In the genomic region with DNA sequence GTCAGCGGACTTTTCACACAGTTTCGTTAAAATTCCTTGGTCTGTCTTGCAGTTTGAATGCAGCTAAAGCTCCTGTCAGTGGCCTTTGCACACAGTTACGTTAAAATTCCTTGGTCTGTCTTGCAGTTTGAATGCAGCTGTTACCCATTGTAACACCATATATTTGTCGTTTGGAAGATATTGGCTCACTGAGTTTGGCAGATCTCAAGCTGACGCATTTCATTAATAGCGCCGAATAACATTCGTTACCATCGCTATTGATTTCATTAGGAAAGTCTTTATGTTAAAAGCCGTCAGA, we compare ENCODE assay signal across 8 cellular contexts. TPM values are rescaled to one million over a fixed set of nuclear protein-coding genes. Genes with fewer than 3 reads are reported as not detected.
DNase-seq lines count a peak whose midpoint lies in the region; ATAC-seq, FAIRE-seq and TF ChIP-seq lines count a peak whose summit lies in the region.

No MANE protein-coding gene starts in this region.

- no peak for FAIRE-seq in pancreas (lab: Jason Lieb, UNC)

- H3K79me2 ChIP-seq in DOHH2 (ENCODE audit: control insufficient read depth, low read length), result peaks cover 66% of the 10 kb centered on the region

- ATAC-seq in pancreas (no peak), HG03135 (IDR thresholded peaks at IDR 0.05; ENCODE audit: unreplicated experiment) (no peak), GM18505 (IDR thresholded peaks at IDR 0.05; ENCODE audit: unreplicated experiment) (no peak), GM19467 (IDR thresholded peaks at IDR 0.05; ENCODE audit: unreplicated experiment) (no peak)

- peak overlapping the region; percentile 90 for H3K4me2 ChIP-seq in DOHH2 (ENCODE audit: low read length)

- H3K27ac ChIP-seq in DOHH2 (ENCODE audit: low read depth, low read length), result no peak overlapping the region
- peak overlapping the region in 3 of 4 donors; percentile 86 to 96 (median 92) for H3K27ac ChIP-seq in Peyer's patch
- peak overlapping the region; percentile 94 to 98 (median 98) for H3K27ac ChIP-seq in esophagus squamous epithelium
- H3K27ac ChIP-seq in pancreas, result peak overlapping the region in 2 of 4 donors; percentile 94 to 99

- DNase-seq in Peyer's patch (no peak), esophagus squamous epithelium (lab: John Stamatoyannopoulos, UW) (no peak), pancreas (no peak), NCI-H2171 treated with DMSO at 0.1 percent for 48 hours (lab: John Stamatoyannopoulos, UW) (no peak)

- no peaks in the 10 kb centered on the region for H3K9me3 ChIP-seq in DOHH2 (ENCODE audit: control insufficient read depth, insufficient read depth, low read length)
- H3K9me3 ChIP-seq in Peyer's patch, result no peaks in the 10 kb centered on the region
- H3K9me3 ChIP-seq in esophagus squamous epithelium, result no peaks in the 10 kb centered on the region
- no peaks in the 10 kb centered on the region for H3K9me3 ChIP-seq in pancreas

- no peaks in the 10 kb centered on the region for H3K9me2 ChIP-seq in DOHH2 (replicated peaks; ENCODE audit: control insufficient read depth, low read length)

- H3K27me3 ChIP-seq in DOHH2 (ENCODE audit: control insufficient read depth, low read length), result no peaks in the 10 kb centered on the region
- no peaks in the 10 kb centered on the region for H3K27me3 ChIP-seq in Peyer's patch
- H3K27me3 ChIP-seq in esophagus squamous epithelium, result no peaks in the 10 kb centered on the region
- H3K27me3 ChIP-seq in pancreas, result no peaks in the 10 kb centered on the region

- intact Hi-C loops in esophagus squamous epithelium (cut with DNase I), result no loop called here
- intact Hi-C loops in pancreas (cut with DNase I), result no loop called here

- peaks cover 26% of the 10 kb centered on the region for H3K4me1 ChIP-seq in DOHH2 (ENCODE audit: control insufficient read depth, low read length)
- peaks cover 0 to 38% (median 0%) of the 10 kb centered on the region in 4 donors for H3K4me1 ChIP-seq in Peyer's patch
- peaks cover 0 to 44% (median 27%) of the 10 kb centered on the region in 3 donors for H3K4me1 ChIP-seq in esophagus squamous epithelium
- H3K4me1 ChIP-seq in pancreas, result peaks cover 0 to 12% (median 0%) of the 10 kb centered on the region in 3 donors

- H3K4me3 ChIP-seq in DOHH2 (ENCODE audit: low read length), result peak overlapping the region; percentile 89
- peak overlapping the region; percentile 58 to 94 (median 72) for H3K4me3 ChIP-seq in Peyer's patch
- H3K4me3 ChIP-seq in esophagus squamous epithelium, result peak overlapping the region; percentile 77 to 94 (median 86)
- H3K4me3 ChIP-seq in pancreas, result peak overlapping the region; percentile 51 to 68 (median 54)

- H4K20me1 ChIP-seq in DOHH2 (ENCODE audit: control insufficient read depth, insufficient read depth, low read depth, low read length), result peaks cover 6% of the 10 kb centered on the region; the same call in 1 of the 2 replicates

- 12 to 13% methylated on average over 10 of the region's 10 CpGs for WGBS in esophagus squamous epithelium, 2 donors
- WGBS in pancreas, 2 donors, result 4 to 7% methylated on average over 10 of the region's 10 CpGs

- no peak for TF ChIP-seq POLR2A in Peyer's patch (IDR thresholded peaks at IDR 0.05)
- TF ChIP-seq POLR2A in esophagus squamous epithelium (IDR thresholded peaks at IDR 0.05), result no peak
- no peak for TF ChIP-seq POLR2A in GM18505 (IDR thresholded peaks at IDR 0.05; ENCODE audit: borderline replicate concordance, extremely low read depth, insufficient read depth, insufficient read length)

- H3F3A ChIP-seq in DOHH2 (ENCODE audit: control insufficient read depth, insufficient read depth), result no peaks in the 10 kb centered on the region

- peaks cover 7% of the 10 kb centered on the region; the same call in 1 of the 2 replicates for H3K36me3 ChIP-seq in DOHH2 (ENCODE audit: control insufficient read depth, low read length)
- no peaks in the 10 kb centered on the region for H3K36me3 ChIP-seq in Peyer's patch
- H3K36me3 ChIP-seq in esophagus squamous epithelium, result no peaks in the 10 kb centered on the region
- no peaks in the 10 kb centered on the region for H3K36me3 ChIP-seq in pancreas

- no peak for TF ChIP-seq CTCF in DOHH2 (IDR thresholded peaks at IDR 0.05; ENCODE audit: low read depth, low read length, poor library complexity, severe bottlenecking)
- no peak for TF ChIP-seq CTCF in Peyer's patch (IDR thresholded peaks at IDR 0.05)
- TF ChIP-seq CTCF in esophagus squamous epithelium (IDR thresholded peaks at IDR 0.05), result no peak
- no peak for TF ChIP-seq CTCF in pancreas (IDR thresholded peaks at IDR 0.05)

RNA-seq across cellular contexts. Expression of a gene that starts 1.1 kb away (rescaled TPM):
- 10 to 100 TPM; 24.2 to 78.4 (median 39.6) TPM for total RNA-seq in Peyer's patch
- 10 to 100 TPM; 37.8 to 66.2 (median 54.0) TPM for total RNA-seq in esophagus squamous epithelium
- 10 to 100 TPM; 16.3 to 45.7 (median 18.2) TPM for total RNA-seq in pancreas
- 1 to 10 TPM; 7.9 to 9.4 TPM for polyA plus RNA-seq in pancreas
